1 cellular context compared by ENCODE assay signal in the genomic region with DNA sequence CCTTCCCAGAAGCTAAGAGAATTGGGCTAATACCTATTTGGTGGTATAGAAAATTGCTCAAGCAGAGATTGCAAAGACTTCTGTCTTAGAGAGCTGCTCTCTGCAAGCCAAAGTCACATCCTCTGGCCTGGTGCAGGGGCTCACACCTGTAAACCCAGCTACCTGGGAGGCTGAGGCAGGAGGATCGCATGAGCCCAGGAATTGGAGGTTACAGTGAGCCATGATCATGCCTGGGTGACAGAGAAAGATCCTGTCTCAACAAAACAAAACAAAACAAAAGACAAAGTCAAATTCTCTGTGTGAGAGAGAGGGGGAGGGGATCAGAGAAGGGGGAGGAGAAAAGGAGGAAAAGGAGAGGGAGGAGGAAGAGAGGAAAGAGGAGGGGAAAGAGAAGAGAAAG.
TF ChIP-seq lines count a peak whose summit lies in the region.

No MANE protein-coding gene starts in this region.

TF ChIP-seq in GM23338, 12 proteins besides CTCF, POLR2A, EP300 and RAD21 (continued from another document):
- TF ChIP-seq, protein P1, sequence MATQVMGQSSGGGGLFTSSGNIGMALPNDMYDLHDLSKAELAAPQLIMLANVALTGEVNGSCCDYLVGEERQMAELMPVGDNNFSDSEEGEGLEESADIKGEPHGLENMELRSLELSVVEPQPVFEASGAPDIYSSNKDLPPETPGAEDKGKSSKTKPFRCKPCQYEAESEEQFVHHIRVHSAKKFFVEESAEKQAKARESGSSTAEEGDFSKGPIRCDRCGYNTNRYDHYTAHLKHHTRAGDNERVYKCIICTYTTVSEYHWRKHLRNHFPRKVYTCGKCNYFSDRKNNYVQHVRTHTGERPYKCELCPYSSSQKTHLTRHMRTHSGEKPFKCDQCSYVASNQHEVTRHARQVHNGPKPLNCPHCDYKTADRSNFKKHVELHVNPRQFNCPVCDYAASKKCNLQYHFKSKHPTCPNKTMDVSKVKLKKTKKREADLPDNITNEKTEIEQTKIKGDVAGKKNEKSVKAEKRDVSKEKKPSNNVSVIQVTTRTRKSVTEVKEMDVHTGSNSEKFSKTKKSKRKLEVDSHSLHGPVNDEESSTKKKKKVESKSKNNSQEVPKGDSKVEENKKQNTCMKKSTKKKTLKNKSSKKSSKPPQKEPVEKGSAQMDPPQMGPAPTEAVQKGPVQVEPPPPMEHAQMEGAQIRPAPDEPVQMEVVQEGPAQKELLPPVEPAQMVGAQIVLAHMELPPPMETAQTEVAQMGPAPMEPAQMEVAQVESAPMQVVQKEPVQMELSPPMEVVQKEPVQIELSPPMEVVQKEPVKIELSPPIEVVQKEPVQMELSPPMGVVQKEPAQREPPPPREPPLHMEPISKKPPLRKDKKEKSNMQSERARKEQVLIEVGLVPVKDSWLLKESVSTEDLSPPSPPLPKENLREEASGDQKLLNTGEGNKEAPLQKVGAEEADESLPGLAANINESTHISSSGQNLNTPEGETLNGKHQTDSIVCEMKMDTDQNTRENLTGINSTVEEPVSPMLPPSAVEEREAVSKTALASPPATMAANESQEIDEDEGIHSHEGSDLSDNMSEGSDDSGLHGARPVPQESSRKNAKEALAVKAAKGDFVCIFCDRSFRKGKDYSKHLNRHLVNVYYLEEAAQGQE (IDR thresholded peaks at IDR 0.05; ENCODE audit: unreplicated experiment): no peak
- TF ChIP-seq, protein P2, sequence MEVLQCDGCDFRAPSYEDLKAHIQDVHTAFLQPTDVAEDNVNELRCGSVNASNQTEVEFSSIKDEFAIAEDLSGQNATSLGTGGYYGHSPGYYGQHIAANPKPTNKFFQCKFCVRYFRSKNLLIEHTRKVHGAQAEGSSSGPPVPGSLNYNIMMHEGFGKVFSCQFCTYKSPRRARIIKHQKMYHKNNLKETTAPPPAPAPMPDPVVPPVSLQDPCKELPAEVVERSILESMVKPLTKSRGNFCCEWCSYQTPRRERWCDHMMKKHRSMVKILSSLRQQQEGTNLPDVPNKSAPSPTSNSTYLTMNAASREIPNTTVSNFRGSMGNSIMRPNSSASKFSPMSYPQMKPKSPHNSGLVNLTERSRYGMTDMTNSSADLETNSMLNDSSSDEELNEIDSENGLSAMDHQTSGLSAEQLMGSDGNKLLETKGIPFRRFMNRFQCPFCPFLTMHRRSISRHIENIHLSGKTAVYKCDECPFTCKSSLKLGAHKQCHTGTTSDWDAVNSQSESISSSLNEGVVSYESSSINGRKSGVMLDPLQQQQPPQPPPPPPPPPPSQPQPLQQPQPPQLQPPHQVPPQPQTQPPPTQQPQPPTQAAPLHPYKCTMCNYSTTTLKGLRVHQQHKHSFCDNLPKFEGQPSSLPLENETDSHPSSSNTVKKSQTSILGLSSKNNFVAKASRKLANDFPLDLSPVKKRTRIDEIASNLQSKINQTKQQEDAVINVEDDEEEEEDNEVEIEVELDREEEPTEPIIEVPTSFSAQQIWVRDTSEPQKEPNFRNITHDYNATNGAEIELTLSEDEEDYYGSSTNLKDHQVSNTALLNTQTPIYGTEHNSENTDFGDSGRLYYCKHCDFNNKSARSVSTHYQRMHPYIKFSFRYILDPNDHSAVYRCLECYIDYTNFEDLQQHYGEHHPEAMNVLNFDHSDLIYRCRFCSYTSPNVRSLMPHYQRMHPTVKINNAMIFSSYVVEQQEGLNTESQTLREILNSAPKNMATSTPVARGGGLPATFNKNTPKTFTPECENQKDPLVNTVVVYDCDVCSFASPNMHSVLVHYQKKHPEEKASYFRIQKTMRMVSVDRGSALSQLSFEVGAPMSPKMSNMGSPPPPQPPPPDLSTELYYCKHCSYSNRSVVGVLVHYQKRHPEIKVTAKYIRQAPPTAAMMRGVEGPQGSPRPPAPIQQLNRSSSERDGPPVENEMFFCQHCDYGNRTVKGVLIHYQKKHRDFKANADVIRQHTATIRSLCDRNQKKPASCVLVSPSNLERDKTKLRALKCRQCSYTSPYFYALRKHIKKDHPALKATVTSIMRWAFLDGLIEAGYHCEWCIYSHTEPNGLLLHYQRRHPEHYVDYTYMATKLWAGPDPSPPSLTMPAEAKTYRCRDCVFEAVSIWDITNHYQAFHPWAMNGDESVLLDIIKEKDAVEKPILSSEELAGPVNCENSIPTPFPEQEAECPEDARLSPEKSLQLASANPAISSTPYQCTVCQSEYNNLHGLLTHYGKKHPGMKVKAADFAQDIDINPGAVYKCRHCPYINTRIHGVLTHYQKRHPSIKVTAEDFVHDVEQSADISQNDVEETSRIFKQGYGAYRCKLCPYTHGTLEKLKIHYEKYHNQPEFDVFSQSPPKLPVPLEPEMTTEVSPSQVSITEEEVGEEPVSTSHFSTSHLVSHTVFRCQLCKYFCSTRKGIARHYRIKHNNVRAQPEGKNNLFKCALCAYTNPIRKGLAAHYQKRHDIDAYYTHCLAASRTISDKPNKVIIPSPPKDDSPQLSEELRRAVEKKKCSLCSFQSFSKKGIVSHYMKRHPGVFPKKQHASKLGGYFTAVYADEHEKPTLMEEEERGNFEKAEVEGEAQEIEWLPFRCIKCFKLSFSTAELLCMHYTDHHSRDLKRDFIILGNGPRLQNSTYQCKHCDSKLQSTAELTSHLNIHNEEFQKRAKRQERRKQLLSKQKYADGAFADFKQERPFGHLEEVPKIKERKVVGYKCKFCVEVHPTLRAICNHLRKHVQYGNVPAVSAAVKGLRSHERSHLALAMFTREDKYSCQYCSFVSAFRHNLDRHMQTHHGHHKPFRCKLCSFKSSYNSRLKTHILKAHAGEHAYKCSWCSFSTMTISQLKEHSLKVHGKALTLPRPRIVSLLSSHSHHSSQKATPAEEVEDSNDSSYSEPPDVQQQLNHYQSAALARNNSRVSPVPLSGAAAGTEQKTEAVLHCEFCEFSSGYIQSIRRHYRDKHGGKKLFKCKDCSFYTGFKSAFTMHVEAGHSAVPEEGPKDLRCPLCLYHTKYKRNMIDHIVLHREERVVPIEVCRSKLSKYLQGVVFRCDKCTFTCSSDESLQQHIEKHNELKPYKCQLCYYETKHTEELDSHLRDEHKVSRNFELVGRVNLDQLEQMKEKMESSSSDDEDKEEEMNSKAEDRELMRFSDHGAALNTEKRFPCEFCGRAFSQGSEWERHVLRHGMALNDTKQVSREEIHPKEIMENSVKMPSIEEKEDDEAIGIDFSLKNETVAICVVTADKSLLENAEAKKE (CRISPR knock-in tag; IDR thresholded peaks at IDR 0.05): no peak
- no peak for TF ChIP-seq EZH2 (IDR thresholded peaks at IDR 0.05; ENCODE audit: low read depth, unreplicated experiment)
- TF ChIP-seq, protein P3, sequence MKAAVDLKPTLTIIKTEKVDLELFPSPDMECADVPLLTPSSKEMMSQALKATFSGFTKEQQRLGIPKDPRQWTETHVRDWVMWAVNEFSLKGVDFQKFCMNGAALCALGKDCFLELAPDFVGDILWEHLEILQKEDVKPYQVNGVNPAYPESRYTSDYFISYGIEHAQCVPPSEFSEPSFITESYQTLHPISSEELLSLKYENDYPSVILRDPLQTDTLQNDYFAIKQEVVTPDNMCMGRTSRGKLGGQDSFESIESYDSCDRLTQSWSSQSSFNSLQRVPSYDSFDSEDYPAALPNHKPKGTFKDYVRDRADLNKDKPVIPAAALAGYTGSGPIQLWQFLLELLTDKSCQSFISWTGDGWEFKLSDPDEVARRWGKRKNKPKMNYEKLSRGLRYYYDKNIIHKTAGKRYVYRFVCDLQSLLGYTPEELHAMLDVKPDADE (IDR thresholded peaks at IDR 0.05): no peak
- TF ChIP-seq EZH2phosphoT487 (IDR thresholded peaks at IDR 0.05; ENCODE audit: unreplicated experiment): no peak
- TF ChIP-seq CREB1 (CRISPR knock-in tag; IDR thresholded peaks at IDR 0.05; ENCODE audit: low read depth): no peak
- TF ChIP-seq ZNF114 (CRISPR knock-in tag; IDR thresholded peaks at IDR 0.05): no peak
- TF ChIP-seq NANOG (IDR thresholded peaks at IDR 0.05; ENCODE audit: borderline replicate concordance): no peak
TF ChIP-seq in GM23338: peak in this region for 0.
